ENCODE assay signal across 19 cellular contexts in the genomic region with DNA sequence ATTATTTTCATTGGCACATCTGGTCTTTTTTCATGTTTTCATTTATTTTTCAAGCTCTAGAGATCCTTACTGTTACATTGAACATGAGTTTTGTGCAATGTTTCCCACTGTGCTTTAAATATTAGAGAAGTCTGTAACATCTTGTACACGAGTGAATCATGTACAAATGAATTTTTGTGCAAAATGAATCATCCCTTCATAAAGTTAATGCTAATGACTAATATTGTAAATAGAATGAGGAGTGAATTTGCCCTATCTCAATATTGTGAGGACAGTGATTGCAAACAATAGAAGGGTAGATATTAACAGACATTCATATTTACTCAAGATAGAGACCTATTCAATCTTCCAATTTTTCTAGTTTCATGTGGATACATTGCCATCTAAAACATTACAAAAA.
DNase-seq lines count a peak whose midpoint lies in the region; ATAC-seq, FAIRE-seq and TF ChIP-seq lines count a peak whose summit lies in the region.
"Had no signal": no experiment of that assay in that cellular context is flagged by ENCODE, and none has a peak within 500 bp of the region (broad histone marks: within the 10 kb centered on the region; RNA-seq: fewer than 3 reads in every experiment).

No MANE protein-coding gene starts in this region.

- no peaks in the 10 kb centered on the region for H3K36me3 Mint-ChIP-seq in chondrocyte (ENCODE audit: low read depth)
- H3K36me3 Mint-ChIP-seq in CD4-positive, alpha-beta T cell (ENCODE audit: low read depth) = no peaks in the 10 kb centered on the region
- H3K36me3 Mint-ChIP-seq: IgD-negative memory B cell had no signal

- no peak overlapping the region for H3K4me3 Mint-ChIP-seq in chondrocyte (ENCODE audit: unreplicated experiment)
- no peak overlapping the region for H3K4me3 Mint-ChIP-seq in CD4-positive, alpha-beta T cell
- H3K4me3 Mint-ChIP-seq: IgD-negative memory B cell had no signal

- H2AFZ ChIP-seq in HepG2 (ENCODE audit: low read length) (no peak overlapping the region), fibroblast of lung (ENCODE audit: low read length) (no peak overlapping the region)

- intact Hi-C loops in HepG2 (cut with micrococcal nuclease; ENCODE audit: unreplicated experiment) = no loop called here
- intact Hi-C loops in right lobe of liver (cut with DNase I) = no loop called here
- intact Hi-C loops in CD4-positive, alpha-beta T cell (cut with DNase I, micrococcal nuclease) = no loop called here

- H3K27ac Mint-ChIP-seq in chondrocyte (ENCODE audit: unreplicated experiment) = no peak overlapping the region
- H3K27ac Mint-ChIP-seq in CD4-positive, alpha-beta T cell = no peak overlapping the region
- H3K27ac Mint-ChIP-seq: IgD-negative memory B cell had no signal

- WGBS in HepG2 (ENCODE audit: low lambda C conversion rate) = 0% methylated on average over 1 of the region's 1 CpG
- WGBS in right lobe of liver (ENCODE audit: insufficient coverage, low coverage, low lambda C conversion rate, missing lambda C conversion rate) = 43% methylated on average over 1 of the region's 1 CpG

- ATAC-seq in HepG2 (no peak), right lobe of liver (no peak), GM21786 (IDR thresholded peaks at IDR 0.05; ENCODE audit: unreplicated experiment) (no peak), HG03045 (IDR thresholded peaks at IDR 0.05; ENCODE audit: unreplicated experiment) (no peak)
- ATAC-seq in CD4-positive, alpha-beta T cell (ENCODE audit: poor library complexity) = no peak

- H3K27me3 Mint-ChIP-seq in chondrocyte (ENCODE audit: low read depth) = no peaks in the 10 kb centered on the region
- H3K27me3 Mint-ChIP-seq in CD4-positive, alpha-beta T cell = no peaks in the 10 kb centered on the region
- H3K27me3 Mint-ChIP-seq: IgD-negative memory B cell had no signal

- POLR2A ChIA-PET in HepG2 (lab: Yijun Ruan, JAX) = no interaction called here
- POLR2A ChIA-PET in CD4-positive, alpha-beta T cell (lab: Charles Lee) = no interaction called here

- no peak overlapping the region for H3K9ac ChIP-seq in HepG2 (ENCODE audit: insufficient read depth, low read depth, low read length)
- H3K9ac ChIP-seq in adipocyte (ENCODE audit: low read length) = no peak overlapping the region
- H3K9ac ChIP-seq in fibroblast of lung (ENCODE audit: insufficient read depth, low read length) = no peak overlapping the region

- H3K4me1 Mint-ChIP-seq in chondrocyte (ENCODE audit: low read depth) = no peaks in the 10 kb centered on the region
- H3K4me1 Mint-ChIP-seq in CD4-positive, alpha-beta T cell (ENCODE audit: low read depth) = no peaks in the 10 kb centered on the region
- H3K4me1 Mint-ChIP-seq: IgD-negative memory B cell had no signal

- TF ChIP-seq POLR2A in HepG2 (IDR thresholded peaks at IDR 0.05; ENCODE audit: insufficient read depth in 1 of 2, low read depth in 2 of 2, low read length in 2 of 2) = no peak
- TF ChIP-seq POLR2A in right lobe of liver (IDR thresholded peaks at IDR 0.05) = no peak

- in situ Hi-C loops in HepG2 (cut with HindIII; ENCODE audit: extremely low pct_ligation_motif_present, low pct_unique_long_range_greater_than_20kb) = no loop called here

- CTCF ChIA-PET in HepG2 (lab: Yijun Ruan, JAX; ENCODE audit: low intra/inter-chr PET ratio, low total read pairs) = no interaction called here
- CTCF ChIA-PET in CD4-positive, alpha-beta T cell (lab: Charles Lee) = no interaction called here

- H4K20me1 ChIP-seq in HepG2 (ENCODE audit: insufficient read depth, low read length) (no peaks in the 10 kb centered on the region), fibroblast of lung (ENCODE audit: control insufficient read depth, extremely low read depth, insufficient read depth, low read length) (no peaks in the 10 kb centered on the region)

- TF ChIP-seq RAD21 in HepG2 (CRISPR knock-in tag; IDR thresholded peaks at IDR 0.05) = no peak

- H3K27ac ChIP-seq in HepG2 (ENCODE audit: extremely low read length, insufficient read depth, low read length) (no peak overlapping the region), right lobe of liver (no peak overlapping the region), fibroblast of lung (ENCODE audit: insufficient read depth, low read length) (no peak overlapping the region)
- no peak overlapping the region for H3K27ac ChIP-seq in CD4-positive, alpha-beta T cell (ENCODE audit: low read depth, low read length)

- H3K36me3 ChIP-seq in HepG2 (replicated peaks in 1 of 2; ENCODE audit: control insufficient read depth in 1 of 2, insufficient read depth in 2 of 2, low read length in 2 of 2) (no peaks in the 10 kb centered on the region), right lobe of liver (no peaks in the 10 kb centered on the region), adipocyte (ENCODE audit: control insufficient read depth, insufficient read depth, low read length, severe bottlenecking) (no peaks in the 10 kb centered on the region), fibroblast of lung (ENCODE audit: control insufficient read depth, insufficient read depth, low read length) (no peaks in the 10 kb centered on the region)

- H3K4me2 ChIP-seq in HepG2 (ENCODE audit: low read depth, low read length) (no peak overlapping the region), fibroblast of lung (ENCODE audit: extremely low read depth, insufficient read depth, low read length) (no peak overlapping the region)

- BruUV-seq in HepG2 (replicated peaks; lab: Mats Ljungman, UMichigan) = no TSS peak

- H3K27me3 ChIP-seq in HepG2 (ENCODE audit: control insufficient read depth in 1 of 2, insufficient read depth in 2 of 2, low read length in 2 of 2) (no peaks in the 10 kb centered on the region), right lobe of liver (no peaks in the 10 kb centered on the region), adipocyte (replicated peaks; ENCODE audit: control insufficient read depth, insufficient read depth, low read length) (no peaks in the 10 kb centered on the region), fibroblast of lung (ENCODE audit: control insufficient read depth, insufficient read depth, low read length) (no peaks in the 10 kb centered on the region)
- no peaks in the 10 kb centered on the region for H3K27me3 ChIP-seq in CD4-positive, alpha-beta T cell (ENCODE audit: control insufficient read depth, insufficient read depth, low read length)

- TF ChIP-seq EP300 in HepG2 (IDR thresholded peaks at IDR 0.05; ENCODE audit: low read depth in 2 of 2, low read length in 2 of 2) = no peak
- TF ChIP-seq EP300 in HepG2 (CRISPR knock-in tag; IDR thresholded peaks at IDR 0.05; ENCODE audit: borderline replicate concordance) = no peak

- H3K9me3 Mint-ChIP-seq in chondrocyte (ENCODE audit: low read depth) = peaks cover 7% of the 10 kb centered on the region
- H3K9me3 Mint-ChIP-seq in CD4-positive, alpha-beta T cell = no peaks in the 10 kb centered on the region

- DNase-seq in HepG2 (ENCODE audit: low spot score) = no peak
- DNase-seq in right lobe of liver = no peak
- peak; percentile 7 for DNase-seq in adipocyte (ENCODE audit: low read depth)
- DNase-seq in fibroblast of lung (ENCODE audit: low read depth in 2 of 2) = peak; percentile 2 to 61
- no peak for DNase-seq in chondrocyte (ENCODE audit: low spot score)
- DNase-seq in CD4-positive, alpha-beta T cell = no peak
- DNase-seq: C1 segment of cervical spinal cord, DMS153, H7, Kasumi-1, NCI-H1105 treated with DMSO at 0.1 percent for 48 hours, NCI-H187 treated with DMSO at 0.1 percent for 48 hours, NCI-H345, NCI-H526 treated with DMSO at 0.1 percent for 48 hours, SIG-M5 had no signal

- H3K9me3 ChIP-seq in HepG2 (ENCODE audit: low read length) = peaks cover 98% of the 10 kb centered on the region
- H3K9me3 ChIP-seq in right lobe of liver = no peaks in the 10 kb centered on the region
- peaks cover 3% of the 10 kb centered on the region for H3K9me3 ChIP-seq in adipocyte (ENCODE audit: control insufficient read depth, low read length)
- no peaks in the 10 kb centered on the region for H3K9me3 ChIP-seq in fibroblast of lung (ENCODE audit: control insufficient read depth, insufficient read depth, low read depth, low read length)
- no peaks in the 10 kb centered on the region for H3K9me3 ChIP-seq in CD4-positive, alpha-beta T cell (ENCODE audit: control insufficient read depth, low read length)

- TF ChIP-seq CTCF in HepG2 (CRISPR knock-in tag; IDR thresholded peaks at IDR 0.05) = no peak
- no peak for TF ChIP-seq CTCF in right lobe of liver (IDR thresholded peaks at IDR 0.05)
- no peak for TF ChIP-seq CTCF in fibroblast of lung (conservative IDR thresholded peaks at IDR 0.05 in 1 of 2, IDR thresholded peaks at IDR 0.05 in 1 of 2; ENCODE audit: low read depth in 1 of 2, low read length in 2 of 2)
- TF ChIP-seq CTCF in chondrocyte (IDR thresholded peaks at IDR 0.05) = no peak
- no peak for TF ChIP-seq CTCF in CD4-positive, alpha-beta T cell (IDR thresholded peaks at IDR 0.05)

- H3K4me1 ChIP-seq in HepG2 (ENCODE audit: insufficient read depth, low read length) (no peaks in the 10 kb centered on the region), right lobe of liver (no peaks in the 10 kb centered on the region), adipocyte (ENCODE audit: control insufficient read depth, insufficient read depth, low read length) (no peaks in the 10 kb centered on the region), fibroblast of lung (ENCODE audit: control insufficient read depth, extremely low read depth, insufficient read depth, low read length) (no peaks in the 10 kb centered on the region)

- H3K4me3 ChIP-seq in HepG2 (replicated peaks in 1 of 3; ENCODE audit: insufficient read depth in 1 of 3, low read depth in 2 of 3, low read length in 3 of 3) = no peak overlapping the region
- H3K4me3 ChIP-seq in right lobe of liver = no peak overlapping the region
- no peak overlapping the region for H3K4me3 ChIP-seq in adipocyte (ENCODE audit: low read length)
- no peak overlapping the region for H3K4me3 ChIP-seq in fibroblast of lung (replicated peaks in 1 of 4; ENCODE audit: control extremely low read depth in 1 of 4, insufficient read depth in 1 of 4, low read depth in 3 of 4, low read length in 4 of 4)

- no peaks in the 10 kb centered on the region for H3K79me2 ChIP-seq in HepG2 (ENCODE audit: insufficient read depth, low read length)
- no peaks in the 10 kb centered on the region for H3K79me2 ChIP-seq in fibroblast of lung (ENCODE audit: control insufficient read depth, insufficient read depth, low read length)

- no peak for FAIRE-seq in HepG2 (lab: Jason Lieb, UNC)
- FAIRE-seq: GM19239 had no signal

TF ChIP-seq in HepG2, 621 proteins besides CTCF, POLR2A, EP300 and RAD21:
- 0 out of 2 replicates have a peak, but pooled peaks have one; percentile 7 for TF ChIP-seq TCF7L2 (IDR thresholded peaks at IDR 0.05; ENCODE audit: low read depth, low read length)
- no peak for TF ChIP-seq ZNF720 (CRISPR knock-in tag; IDR thresholded peaks at IDR 0.05)

Comparison
In these comparisons a context has a peak if more than half of its experiments do, and no peak if none do; other contexts are left out.
1. DNase-seq: peak in adipocyte (single experiment) and fibroblast of lung (2 of 2); none in HepG2 (single experiment), right lobe of liver (0 of 3), chondrocyte (single experiment) and CD4-positive, alpha-beta T cell (0 of 10).